ENCODE assay signal across 1 cellular context in the genomic region with DNA sequence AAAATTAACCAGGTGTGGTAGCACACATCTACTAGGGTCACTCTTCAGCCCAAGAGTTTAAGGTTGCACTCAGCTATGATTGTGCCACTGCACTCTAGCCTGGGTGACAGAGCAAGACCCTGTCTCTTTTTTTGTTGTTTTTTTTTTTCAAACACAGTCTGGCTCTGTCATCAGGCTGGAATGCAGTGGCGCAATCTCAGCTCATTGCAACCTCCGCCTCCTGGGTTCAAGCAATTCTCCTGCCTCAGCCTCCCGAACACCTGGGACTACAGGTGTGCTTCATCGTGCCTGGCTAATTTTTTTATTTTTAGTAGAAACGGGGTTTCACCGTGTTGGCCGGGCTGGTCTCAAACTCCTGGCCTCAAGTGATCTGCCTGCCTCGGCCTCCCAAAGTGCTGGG. TPM values are rescaled to one million over a fixed set of nuclear protein-coding genes. Genes with fewer than 3 reads are reported as not detected.
"Had no signal": no experiment of that assay in that cellular context is flagged by ENCODE, and none has a peak within 500 bp of the region (broad histone marks: within the 10 kb centered on the region; RNA-seq: fewer than 3 reads in every experiment).

No MANE protein-coding gene starts in this region.

RNA-seq across cellular contexts. Expression of a gene that starts 49.2 kb away (rescaled TPM):
- total RNA-seq: M059J had no signal
